In genomic region chr22:26835023-26835422, GRCh38 we compare ENCODE assay signal across 8 cellular contexts.
"Had no signal": no experiment of that assay in that cellular context is flagged by ENCODE, and none has a peak within 500 bp of the region (broad histone marks: within the 10 kb centered on the region; RNA-seq: fewer than 3 reads in every experiment).

No MANE protein-coding gene starts in this region.

- DNase-seq: GDM1, GF-D8 had no signal

- H3K4me3 ChIP-seq: GM12878 had no signal

- FAIRE-seq: G401.6, GM12878, GM12891, GM12892, GM18507, GM19239 had no signal
